ENCODE assay signal across 8 cellular contexts in the genomic region with DNA sequence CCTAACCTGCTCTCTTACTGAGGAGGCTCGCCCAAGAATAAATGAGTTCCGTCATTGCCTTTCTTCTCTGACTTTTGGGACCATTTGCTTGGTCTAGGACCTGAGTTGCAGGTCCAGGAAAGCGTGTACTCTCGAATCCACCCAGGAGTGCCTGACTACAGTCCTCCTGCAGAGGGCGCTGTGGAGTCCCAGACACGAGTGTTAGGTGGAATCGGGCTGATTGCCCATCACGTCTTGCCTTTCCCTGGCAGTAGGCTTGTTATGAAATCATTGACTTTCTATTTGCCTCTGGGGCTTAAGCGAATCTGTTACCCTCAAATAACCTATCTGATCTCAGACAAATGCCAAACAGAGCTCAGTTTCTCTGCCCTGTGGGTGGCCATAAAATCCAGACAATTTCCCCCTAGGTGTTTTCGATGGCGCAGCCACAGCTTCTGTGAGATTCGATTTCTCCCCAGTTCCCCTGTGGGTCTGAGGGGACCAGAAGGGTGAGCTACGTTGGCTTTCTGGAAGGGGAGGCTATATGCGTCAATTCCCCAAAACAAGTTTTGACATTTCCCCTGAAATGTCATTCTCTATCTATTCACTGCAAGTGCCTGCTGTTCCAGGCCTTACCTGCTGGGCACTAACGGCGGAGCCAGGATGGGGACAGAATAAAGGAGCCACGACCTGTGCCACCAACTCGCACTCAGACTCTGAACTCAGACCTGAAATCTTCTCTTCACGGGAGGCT. TPM values are rescaled to one million over a fixed set of nuclear protein-coding genes. Genes with fewer than 3 reads are reported as not detected.
DNase-seq lines count a peak whose midpoint lies in the region; ATAC-seq and TF ChIP-seq lines count a peak whose summit lies in the region.

A gene with protein sequence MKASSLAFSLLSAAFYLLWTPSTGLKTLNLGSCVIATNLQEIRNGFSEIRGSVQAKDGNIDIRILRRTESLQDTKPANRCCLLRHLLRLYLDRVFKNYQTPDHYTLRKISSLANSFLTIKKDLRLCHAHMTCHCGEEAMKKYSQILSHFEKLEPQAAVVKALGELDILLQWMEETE (plus strand): TSS at position 685 of the 733 bp plus-strand sequence. CDS start 230 bp downstream, outside the sequence.

- H3K36me3 ChIP-seq in Loucy (ENCODE audit: insufficient read depth, low read length) (no peaks in the 10 kb centered on the region), adrenal gland (replicated peaks in 1 of 2) (no peaks in the 10 kb centered on the region)

- no peak within 1 kb of the TSS for H3K27ac ChIP-seq in adrenal gland

- no peaks in the 10 kb centered on the region for H3K9me2 ChIP-seq in Loucy (replicated peaks; ENCODE audit: low read depth, low read length)

- ATAC-seq in GM21825 (IDR thresholded peaks at IDR 0.05; ENCODE audit: unreplicated experiment) (no peak), GM18873 (IDR thresholded peaks at IDR 0.05; ENCODE audit: low FRiP score, unreplicated experiment) (no peak)

- intact Hi-C loops in adrenal gland (cut with DNase I), result no loop called here

- no peak for TF ChIP-seq POLR2A in adrenal gland (IDR thresholded peaks at IDR 0.05)

- TF ChIP-seq CTCF in Loucy (conservative IDR thresholded peaks at IDR 0.05; ENCODE audit: low read length) (peak; percentile 95), adrenal gland (IDR thresholded peaks at IDR 0.05) (peak; percentile 63 to 86 (median 78))

- H3K9ac ChIP-seq in Loucy (ENCODE audit: low read depth, low read length, poor library complexity, severe bottlenecking), result no peak within 1 kb of the TSS

- no peaks in the 10 kb centered on the region for H3K79me2 ChIP-seq in Loucy (ENCODE audit: insufficient read depth, low read length)

- H3K4me3 ChIP-seq in Loucy (ENCODE audit: low read length, poor library complexity, severe bottlenecking) (no peak within 1 kb of the TSS), adrenal gland (no peak within 1 kb of the TSS)

- no peaks in the 10 kb centered on the region for H3K4me1 ChIP-seq in Loucy (ENCODE audit: insufficient read depth, low read length, poor library complexity, severe bottlenecking)
- H3K4me1 ChIP-seq in adrenal gland (replicated peaks in 1 of 2), result no peaks in the 10 kb centered on the region

- H3K9me3 ChIP-seq in Loucy (ENCODE audit: insufficient read depth, low read depth, low read length), result no peaks in the 10 kb centered on the region
- no peaks in the 10 kb centered on the region for H3K9me3 ChIP-seq in adrenal gland (replicated peaks in 1 of 3)

- H3F3A ChIP-seq in Loucy (ENCODE audit: low read depth), result no peaks in the 10 kb centered on the region

- DNase-seq in ELF-1 (ENCODE audit: low read depth, low spot score) (peak; percentile 80), T follicular helper cell (ENCODE audit: low read depth) (peak; percentile 79), adrenal gland (peak; percentile 73 to 97 (median 86)), hepatic stellate cell (ENCODE audit: low spot score) (peak; percentile 31), smooth muscle cell of the brain vasculature (ENCODE audit: low read depth, low spot score) (peak; percentile 15)

- 49 to 57% (median 51%) methylated on average over 17 to 19 of the region's 19 CpGs for WGBS in adrenal gland, 4 donors

- H3K27me3 ChIP-seq in Loucy (ENCODE audit: insufficient read depth, low read length, poor library complexity, severe bottlenecking) (no peaks in the 10 kb centered on the region), adrenal gland (no peaks in the 10 kb centered on the region)

- H2AFZ ChIP-seq in Loucy (ENCODE audit: low read length), result no peak within 1 kb of the TSS

- H3K4me2 ChIP-seq in Loucy (ENCODE audit: low read depth, low read length, poor library complexity, severe bottlenecking), result no peak within 1 kb of the TSS

- no peaks in the 10 kb centered on the region for H4K20me1 ChIP-seq in Loucy (ENCODE audit: insufficient read depth, low read length, poor library complexity, severe bottlenecking)

RNA-seq across cellular contexts. Expression of the gene that starts here (rescaled TPM):
- under 1 TPM in 2 of 8 donors, not detected in 6; 0.41 to 0.53 TPM for total RNA-seq in adrenal gland
- under 1 TPM in 1 of 3 donors, not detected in 2; 0.13 TPM for polyA plus RNA-seq in adrenal gland

Comparison
In these comparisons a context has a peak if more than half of its experiments do, and no peak if none do; other contexts are left out.
1. Peak in DNase-seq in adrenal gland; RNA of the gene not detected or under 1 TPM.
2. DNase-seq: peak in every context shown above with its lines; median percentile 86 in adrenal gland; 80 in ELF-1; 79 in T follicular helper cell; 31 in hepatic stellate cell; 15 in smooth muscle cell of the brain vasculature.